In genomic region chr19:3368848-3369336, GRCh38 we compare ENCODE assay signal across 8 cellular contexts. TPM values are rescaled to one million over a fixed set of nuclear protein-coding genes. Genes with fewer than 3 reads are reported as not detected.
DNase-seq lines count a peak whose midpoint lies in the region; ATAC-seq and TF ChIP-seq lines count a peak whose summit lies in the region.

No MANE protein-coding gene starts in this region.

- H3K27ac ChIP-seq in angular gyrus (ENCODE audit: low read depth, low read length) = peak overlapping the region; percentile 83
- peak overlapping the region; percentile 78 for H3K27ac ChIP-seq in layer of hippocampus (ENCODE audit: low read depth, low read length)
- peak overlapping the region; percentile 98 to 99 (median 98) for H3K27ac ChIP-seq in thyroid gland

- 59 to 65% methylated on average over 4 of the region's 4 CpGs for WGBS in thyroid gland, 2 donors

- no peak for TF ChIP-seq POLR2A in thyroid gland (IDR thresholded peaks at IDR 0.05)

- DNase-seq in activated CD4-positive, alpha-beta memory T cell treated with anti-CD3 and anti-CD28 coated beads for 36 hours = no peak
- no peak for DNase-seq in activated CD4-positive, alpha-beta memory T cell treated with anti-CD3 and anti-CD28 coated beads, Interleukin-2, amount 10 ng/mL, durations not matched to agents 7 days and 5 days
- DNase-seq in thyroid gland (no peak), pons (ENCODE audit: low spot score) (no peak), A172 (ENCODE audit: low spot score) (no peak)

- H3K36me3 Mint-ChIP-seq in activated CD4-positive, alpha-beta memory T cell treated with anti-CD3 and anti-CD28 coated beads for 36 hours = peaks cover 4% of the 10 kb centered on the region
- H3K36me3 Mint-ChIP-seq in activated CD4-positive, alpha-beta memory T cell treated with anti-CD3 and anti-CD28 coated beads, Interleukin-2, amount 10 ng/mL, durations not matched to agents 7 days and 5 days (ENCODE audit: low read depth) = no peaks in the 10 kb centered on the region

- peaks cover 38% of the 10 kb centered on the region for H3K4me1 Mint-ChIP-seq in activated CD4-positive, alpha-beta memory T cell treated with anti-CD3 and anti-CD28 coated beads for 36 hours (ENCODE audit: low read depth)
- H3K4me1 Mint-ChIP-seq in activated CD4-positive, alpha-beta memory T cell treated with anti-CD3 and anti-CD28 coated beads, Interleukin-2, amount 10 ng/mL, durations not matched to agents 7 days and 5 days = peaks cover 20% of the 10 kb centered on the region

- no peaks in the 10 kb centered on the region for H3K9me3 Mint-ChIP-seq in activated CD4-positive, alpha-beta memory T cell treated with anti-CD3 and anti-CD28 coated beads for 36 hours
- H3K9me3 Mint-ChIP-seq in activated CD4-positive, alpha-beta memory T cell treated with anti-CD3 and anti-CD28 coated beads, Interleukin-2, amount 10 ng/mL, durations not matched to agents 7 days and 5 days = no peaks in the 10 kb centered on the region

- no peaks in the 10 kb centered on the region for H3K27me3 Mint-ChIP-seq in activated CD4-positive, alpha-beta memory T cell treated with anti-CD3 and anti-CD28 coated beads for 36 hours
- H3K27me3 Mint-ChIP-seq in activated CD4-positive, alpha-beta memory T cell treated with anti-CD3 and anti-CD28 coated beads, Interleukin-2, amount 10 ng/mL, durations not matched to agents 7 days and 5 days = peaks cover 28% of the 10 kb centered on the region

- intact Hi-C loops in activated CD4-positive, alpha-beta memory T cell treated with anti-CD3 and anti-CD28 coated beads for 36 hours (cut with micrococcal nuclease) = no loop called here
- intact Hi-C loops in thyroid gland (cut with DNase I) = loop anchor here (5.0 kb wide), 1 partner anchor 33 kb away; no protein-coding TSS in a partner anchor

- POLR2A ChIA-PET in activated CD4-positive, alpha-beta memory T cell treated with anti-CD3 and anti-CD28 coated beads for 36 hours (lab: Charles Lee) = no interaction called here
- POLR2A ChIA-PET in activated CD4-positive, alpha-beta memory T cell treated with anti-CD3 and anti-CD28 coated beads, Interleukin-2, amount 10 ng/mL, durations not matched to agents 7 days and 5 days (lab: Charles Lee) = no interaction called here

- CTCF ChIA-PET in activated CD4-positive, alpha-beta memory T cell treated with anti-CD3 and anti-CD28 coated beads for 36 hours (lab: Charles Lee) = interaction anchor here (1.0 kb wide), 1 partner anchor 104 kb away, joined by 3 read pairs; no protein-coding TSS in a partner anchor
- CTCF ChIA-PET in activated CD4-positive, alpha-beta memory T cell treated with anti-CD3 and anti-CD28 coated beads, Interleukin-2, amount 10 ng/mL, durations not matched to agents 7 days and 5 days (lab: Charles Lee) = no interaction called here

- H3K27ac Mint-ChIP-seq in activated CD4-positive, alpha-beta memory T cell treated with anti-CD3 and anti-CD28 coated beads for 36 hours = no peak overlapping the region
- H3K27ac Mint-ChIP-seq in activated CD4-positive, alpha-beta memory T cell treated with anti-CD3 and anti-CD28 coated beads, Interleukin-2, amount 10 ng/mL, durations not matched to agents 7 days and 5 days = no peak overlapping the region

- H3K27me3 ChIP-seq in layer of hippocampus (ENCODE audit: control insufficient read depth, insufficient read depth, low read length) (no peaks in the 10 kb centered on the region), thyroid gland (no peaks in the 10 kb centered on the region)

- no peaks in the 10 kb centered on the region for H3K9me3 ChIP-seq in thyroid gland

- H3K36me3 ChIP-seq in thyroid gland = no peaks in the 10 kb centered on the region

- no peak for ATAC-seq in GM18517 (IDR thresholded peaks at IDR 0.05; ENCODE audit: unreplicated experiment)

- H3K4me3 ChIP-seq in thyroid gland (replicated peaks in 1 of 3) = peak overlapping the region in 2 of 3 donors; percentile 9 to 12

- TF ChIP-seq CTCF in thyroid gland (IDR thresholded peaks at IDR 0.05) = no peak

- peak overlapping the region; percentile 5 for H3K4me3 Mint-ChIP-seq in activated CD4-positive, alpha-beta memory T cell treated with anti-CD3 and anti-CD28 coated beads for 36 hours
- H3K4me3 Mint-ChIP-seq in activated CD4-positive, alpha-beta memory T cell treated with anti-CD3 and anti-CD28 coated beads, Interleukin-2, amount 10 ng/mL, durations not matched to agents 7 days and 5 days = no peak overlapping the region

- peaks cover 50 to 54% of the 10 kb centered on the region in 2 donors for H3K4me1 ChIP-seq in thyroid gland

RNA-seq across cellular contexts. Expression of gene NFIC, which starts 2.5 kb away (rescaled TPM):
- total RNA-seq in activated CD4-positive, alpha-beta memory T cell treated with anti-CD3 and anti-CD28 coated beads for 36 hours = 10 to 100 TPM; 19.7 to 19.9 TPM
- 10 to 100 TPM; 12.6 to 13.1 TPM for total RNA-seq in activated CD4-positive, alpha-beta memory T cell treated with anti-CD3 and anti-CD28 coated beads, Interleukin-2, amount 10 ng/mL, durations not matched to agents 7 days and 5 days
- total RNA-seq in thyroid gland = 100 to 1,000 TPM in 3 of 4 donors, 10 to 100 TPM in 1; 76.2 to 183 (median 132) TPM
- total RNA-seq in A172 (2014; rRNA removed; shearing (Covaris generic)) = 26.2 and 32.5 TPM in 2 replicates
